ENCODE assay signal across 9 cellular contexts in genomic region chr4:182809417-182810102, GRCh38.
DNase-seq lines count a peak whose midpoint lies in the region; ATAC-seq and TF ChIP-seq lines count a peak whose summit lies in the region.
"Had no signal": no experiment of that assay in that cellular context is flagged by ENCODE, and none has a peak within 500 bp of the region (broad histone marks: within the 10 kb centered on the region; RNA-seq: fewer than 3 reads in every experiment).

No MANE protein-coding gene starts in this region.

- H3K36me3 ChIP-seq in ovary: no peaks in the 10 kb centered on the region

- DNase-seq in AG10803 (ENCODE audit: low read depth): peak; percentile 6
- no peak for DNase-seq in activated B cell treated with CpG ODN at 0.5 μM for 24 hours
- peak; percentile 44 for DNase-seq in stimulated activated CD8-positive, alpha-beta memory T cell treated with anti-CD3 and anti-CD28 coated beads, Interleukin-4, amount 100 ng/mL, for 48 hours
- DNase-seq in epidermal melanocyte (ENCODE audit: insufficient read length, low spot score): no peak
- DNase-seq in mucosa of gallbladder (ENCODE audit: low spot score): no peak
- no peak for DNase-seq in ovary

- intact Hi-C loops in activated B cell treated with CpG ODN at 0.5 μM for 24 hours (cut with micrococcal nuclease): no loop called here
- intact Hi-C loops in ovary (cut with DNase I): loop anchor here in 1 of 4 donors (10.0 kb wide), 2 partner anchors 315 to 1665 kb away; no protein-coding TSS in a partner anchor

- peaks cover 6% of the 10 kb centered on the region for H3K9me3 Mint-ChIP-seq in activated B cell treated with CpG ODN at 0.5 μM for 24 hours

- CTCF ChIA-PET in activated B cell treated with CpG ODN at 0.5 μM for 24 hours (lab: Charles Lee): interaction anchor here (0.8 kb wide), 1 partner anchor 116 kb away, joined by 3 read pairs; no protein-coding TSS in a partner anchor

- peaks cover 15% of the 10 kb centered on the region for H3K27me3 Mint-ChIP-seq in activated B cell treated with CpG ODN at 0.5 μM for 24 hours

- no peak overlapping the region for H3K27ac ChIP-seq in ovary
- H3K27ac ChIP-seq: body of pancreas had no signal

- no peaks in the 10 kb centered on the region for H3K27me3 ChIP-seq in ovary
- H3K27me3 ChIP-seq: body of pancreas had no signal

- H3K4me3 Mint-ChIP-seq in activated B cell treated with CpG ODN at 0.5 μM for 24 hours: no peak overlapping the region

- ATAC-seq in GM18873 (IDR thresholded peaks at IDR 0.05; ENCODE audit: low FRiP score, unreplicated experiment) (peak; percentile 15), HG03045 (IDR thresholded peaks at IDR 0.05; ENCODE audit: unreplicated experiment) (peak; percentile 14), activated B cell treated with CpG ODN at 0.5 μM for 24 hours (ENCODE audit: low read depth) (peak; percentile 28)
- ATAC-seq: body of pancreas had no signal

- H3K4me3 ChIP-seq in AG10803 (ENCODE audit: low read length): no peak overlapping the region
- no peak overlapping the region for H3K4me3 ChIP-seq in ovary
- H3K4me3 ChIP-seq: body of pancreas had no signal

- H3K4me1 Mint-ChIP-seq in activated B cell treated with CpG ODN at 0.5 μM for 24 hours: peaks cover 19% of the 10 kb centered on the region

- TF ChIP-seq CTCF in AG10803 (conservative IDR thresholded peaks at IDR 0.05; ENCODE audit: low read length) (peak; percentile 18), activated B cell treated with CpG ODN at 0.5 μM for 24 hours (IDR thresholded peaks at IDR 0.05) (no peak), ovary (IDR thresholded peaks at IDR 0.05) (no peak)

- no peak for TF ChIP-seq POLR2A in ovary (IDR thresholded peaks at IDR 0.05)

- no peak for TF ChIP-seq EP300 in ovary (IDR thresholded peaks at IDR 0.05)

- H3K9me3 ChIP-seq in ovary: no peaks in the 10 kb centered on the region

- no peaks in the 10 kb centered on the region for H3K36me3 Mint-ChIP-seq in activated B cell treated with CpG ODN at 0.5 μM for 24 hours (ENCODE audit: low read depth)

- WGBS in ovary, 3 donors: 76 to 86% (median 81%) methylated on average over 5 of the region's 5 CpGs

- POLR2A ChIA-PET in activated B cell treated with CpG ODN at 0.5 μM for 24 hours (lab: Charles Lee): no interaction called here

- H3K27ac Mint-ChIP-seq in activated B cell treated with CpG ODN at 0.5 μM for 24 hours: no peak overlapping the region

- H3K4me1 ChIP-seq in ovary (ENCODE audit: insufficient read depth): no peaks in the 10 kb centered on the region
- H3K4me1 ChIP-seq: body of pancreas had no signal

Comparison
In these comparisons a context has a peak if more than half of its experiments do, and no peak if none do; other contexts are left out.
1. DNase-seq: peak in AG10803 (single experiment) and stimulated activated CD8-positive, alpha-beta memory T cell treated with anti-CD3 and anti-CD28 coated beads, Interleukin-4, amount 100 ng/mL, for 48 hours (single experiment); none in activated B cell treated with CpG ODN at 0.5 μM for 24 hours (single experiment), epidermal melanocyte (single experiment), mucosa of gallbladder (single experiment) and ovary (0 of 5).
2. Peak in every context shown above with its lines, with median percentiles within 50 percentile points of each other: ATAC-seq.